Comparison of ENCODE assay signal across 1 cellular context in genomic region chr20:58398254-58398653, GRCh38.
TF ChIP-seq lines count a peak whose summit lies in the region.

No MANE protein-coding gene starts in this region.

TF ChIP-seq in WTC11, 78 proteins besides CTCF, POLR2A, EP300 and RAD21 (continued from another document):
- TF ChIP-seq, protein P1, sequence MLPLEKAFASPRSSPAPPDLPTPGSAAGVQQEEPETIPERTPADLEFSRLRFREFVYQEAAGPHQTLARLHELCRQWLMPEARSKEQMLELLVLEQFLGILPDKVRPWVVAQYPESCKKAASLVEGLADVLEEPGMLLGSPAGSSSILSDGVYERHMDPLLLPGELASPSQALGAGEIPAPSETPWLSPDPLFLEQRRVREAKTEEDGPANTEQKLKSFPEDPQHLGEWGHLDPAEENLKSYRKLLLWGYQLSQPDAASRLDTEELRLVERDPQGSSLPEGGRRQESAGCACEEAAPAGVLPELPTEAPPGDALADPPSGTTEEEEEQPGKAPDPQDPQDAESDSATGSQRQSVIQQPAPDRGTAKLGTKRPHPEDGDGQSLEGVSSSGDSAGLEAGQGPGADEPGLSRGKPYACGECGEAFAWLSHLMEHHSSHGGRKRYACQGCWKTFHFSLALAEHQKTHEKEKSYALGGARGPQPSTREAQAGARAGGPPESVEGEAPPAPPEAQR (CRISPR knock-in tag; IDR thresholded peaks at IDR 0.05): no peak
- no peak for TF ChIP-seq ZNF121 (CRISPR knock-in tag; IDR thresholded peaks at IDR 0.05)
- TF ChIP-seq, protein P2, sequence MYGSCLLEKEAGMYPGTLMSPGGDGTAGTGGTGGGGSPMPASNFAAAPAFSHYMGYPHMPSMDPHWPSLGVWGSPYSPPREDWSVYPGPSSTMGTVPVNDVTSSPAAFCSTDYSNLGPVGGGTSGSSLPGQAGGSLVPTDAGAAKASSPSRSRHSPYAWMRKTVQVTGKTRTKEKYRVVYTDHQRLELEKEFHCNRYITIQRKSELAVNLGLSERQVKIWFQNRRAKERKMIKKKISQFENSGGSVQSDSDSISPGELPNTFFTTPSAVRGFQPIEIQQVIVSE (CRISPR knock-in tag; IDR thresholded peaks at IDR 0.05; ENCODE audit: borderline replicate concordance): no peak
- no peak for TF ChIP-seq ETV6 (CRISPR knock-in tag; IDR thresholded peaks at IDR 0.05)
- TF ChIP-seq CBFB (CRISPR knock-in tag; IDR thresholded peaks at IDR 0.05; ENCODE audit: low read depth): no peak
- no peak for TF ChIP-seq ZNF317 (CRISPR knock-in tag; IDR thresholded peaks at IDR 0.05; ENCODE audit: borderline replicate concordance, low read depth)
- no peak for TF ChIP-seq FOXP4 (CRISPR knock-in tag; IDR thresholded peaks at IDR 0.05)
- no peak for TF ChIP-seq MAX (CRISPR knock-in tag; IDR thresholded peaks at IDR 0.05)
- TF ChIP-seq CREM (CRISPR knock-in tag; IDR thresholded peaks at IDR 0.05): no peak
- TF ChIP-seq, protein P3, sequence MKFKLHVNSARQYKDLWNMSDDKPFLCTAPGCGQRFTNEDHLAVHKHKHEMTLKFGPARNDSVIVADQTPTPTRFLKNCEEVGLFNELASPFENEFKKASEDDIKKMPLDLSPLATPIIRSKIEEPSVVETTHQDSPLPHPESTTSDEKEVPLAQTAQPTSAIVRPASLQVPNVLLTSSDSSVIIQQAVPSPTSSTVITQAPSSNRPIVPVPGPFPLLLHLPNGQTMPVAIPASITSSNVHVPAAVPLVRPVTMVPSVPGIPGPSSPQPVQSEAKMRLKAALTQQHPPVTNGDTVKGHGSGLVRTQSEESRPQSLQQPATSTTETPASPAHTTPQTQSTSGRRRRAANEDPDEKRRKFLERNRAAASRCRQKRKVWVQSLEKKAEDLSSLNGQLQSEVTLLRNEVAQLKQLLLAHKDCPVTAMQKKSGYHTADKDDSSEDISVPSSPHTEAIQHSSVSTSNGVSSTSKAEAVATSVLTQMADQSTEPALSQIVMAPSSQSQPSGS (CRISPR knock-in tag; IDR thresholded peaks at IDR 0.05; ENCODE audit: borderline replicate concordance, low read depth): no peak
- TF ChIP-seq MXD4 (CRISPR knock-in tag; IDR thresholded peaks at IDR 0.05; ENCODE audit: borderline replicate concordance): no peak
- no peak for TF ChIP-seq SOX15 (CRISPR knock-in tag; IDR thresholded peaks at IDR 0.05)
- no peak for TF ChIP-seq ZNF416 (CRISPR knock-in tag; IDR thresholded peaks at IDR 0.05)
- TF ChIP-seq TCF7 (CRISPR knock-in tag; IDR thresholded peaks at IDR 0.05; ENCODE audit: low read depth): no peak
- TF ChIP-seq ELF4 (CRISPR knock-in tag; IDR thresholded peaks at IDR 0.05; ENCODE audit: low read depth): no peak
